In the genomic region with DNA sequence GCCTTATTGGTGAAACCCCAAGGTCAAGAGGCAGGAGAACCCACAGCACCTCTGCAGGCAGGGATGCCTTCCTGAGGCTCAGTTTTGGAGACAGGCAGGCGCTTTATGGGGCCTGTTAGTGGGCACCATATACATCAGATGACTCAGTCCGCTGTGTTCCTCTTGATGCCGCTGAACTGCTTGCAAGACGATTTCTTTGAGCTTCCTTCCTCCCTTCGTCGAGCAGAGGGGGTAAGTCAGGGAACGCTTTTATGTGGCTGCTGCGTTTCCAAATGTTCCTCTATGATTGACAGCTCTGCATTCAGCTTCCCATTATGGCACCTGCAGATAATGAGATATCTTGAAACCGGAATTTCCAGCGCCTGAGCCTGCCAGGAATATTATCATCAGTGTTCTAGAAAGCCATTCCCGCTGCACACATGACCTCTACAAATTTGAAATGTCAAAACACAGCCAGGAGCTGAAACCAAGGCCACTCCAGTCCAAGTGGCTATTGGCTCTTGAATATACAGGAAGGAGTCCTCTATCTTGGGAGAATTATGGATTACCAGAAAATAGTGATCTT, we compare ENCODE assay signal across 15 cellular contexts.
DNase-seq lines count a peak whose midpoint lies in the region; ATAC-seq and TF ChIP-seq lines count a peak whose summit lies in the region.
"Had no signal": no experiment of that assay in that cellular context is flagged by ENCODE, and none has a peak within 500 bp of the region (broad histone marks: within the 10 kb centered on the region; RNA-seq: fewer than 3 reads in every experiment).

No MANE protein-coding gene starts in this region.

- H3K23ac ChIP-seq in mesenchymal stem cell (ENCODE audit: low read length in 2 of 2), result no peak overlapping the region

- no peak overlapping the region for H2AFZ ChIP-seq in mesenchymal stem cell (ENCODE audit: low read depth, low read length)

- H3K4ac ChIP-seq in mesenchymal stem cell (ENCODE audit: low read depth in 1 of 2, low read length in 2 of 2), result no peak overlapping the region

- H3K79me1 ChIP-seq in mesenchymal stem cell (replicated peaks; ENCODE audit: low read length, poor library complexity, severe bottlenecking), result no peaks in the 10 kb centered on the region

- H3K4me1 ChIP-seq in heart right ventricle (peaks cover 0 to 39% (median 13%) of the 10 kb centered on the region in 9 donors), mesenchymal stem cell (ENCODE audit: control insufficient read depth, insufficient read depth, low read depth, low read length) (no peaks in the 10 kb centered on the region), esophagus squamous epithelium (no peaks in the 10 kb centered on the region)

- no peak overlapping the region for H3K18ac ChIP-seq in mesenchymal stem cell (ENCODE audit: low read depth in 1 of 2, low read length in 2 of 2)

- intact Hi-C loops in Right ventricle myocardium superior (cut with DNase I) (no loop called here), cardiac septum (cut with DNase I) (no loop called here), heart right ventricle (cut with DNase I) (no loop called here), esophagus squamous epithelium (cut with DNase I) (no loop called here)

- H2BK15ac ChIP-seq in mesenchymal stem cell (ENCODE audit: low read depth, poor library complexity, severe bottlenecking), result no peak overlapping the region

- no peak overlapping the region for H3K4me2 ChIP-seq in mesenchymal stem cell (ENCODE audit: low read length, poor library complexity, severe bottlenecking)
- H3K4me2 ChIP-seq: KMS-11 had no signal

- H2BK12ac ChIP-seq in mesenchymal stem cell (ENCODE audit: low read length in 2 of 2), result no peak overlapping the region

- H2BK5ac ChIP-seq in mesenchymal stem cell (ENCODE audit: low read depth, low read length, poor library complexity, severe bottlenecking), result no peak overlapping the region

- TF ChIP-seq CTCF in heart right ventricle (IDR thresholded peaks at IDR 0.05) (no peak), GM13976 (IDR thresholded peaks at IDR 0.05; ENCODE audit: borderline replicate concordance, control extremely low read depth, extremely low read depth, insufficient read depth, missing control alignments) (no peak), esophagus squamous epithelium (IDR thresholded peaks at IDR 0.05) (no peak)

- peak overlapping the region; percentile 23 for H2BK120ac ChIP-seq in mesenchymal stem cell (ENCODE audit: low read depth, low read length)

- in situ Hi-C loops in GM13976 (cut with MboI; ENCODE audit: low sequenced_read_pairs, unreplicated experiment), result no loop called here

- H3K4me3 ChIP-seq in heart right ventricle, result no peak overlapping the region
- no peak overlapping the region for H3K4me3 ChIP-seq in mesenchymal stem cell (ENCODE audit: insufficient read depth in 1 of 2, low read depth in 1 of 2, low read length in 2 of 2)
- H3K4me3 ChIP-seq in esophagus squamous epithelium, result no peak overlapping the region

- H4K91ac ChIP-seq in mesenchymal stem cell (ENCODE audit: low read length), result no peak overlapping the region

- peak overlapping the region in 5 of 10 donors; percentile 14 to 70 (median 48) for H3K27ac ChIP-seq in heart right ventricle
- H3K27ac ChIP-seq in mesenchymal stem cell (ENCODE audit: low read length, poor library complexity, severe bottlenecking), result no peak overlapping the region
- peak overlapping the region in 1 of 4 donors; percentile 28 for H3K27ac ChIP-seq in esophagus squamous epithelium
- H3K27ac ChIP-seq: KMS-11 had no signal

- peak; percentile 84 for ATAC-seq in Right ventricle myocardium superior (ENCODE audit: poor library complexity)
- ATAC-seq in heart right ventricle, result peak in 7 of 8 donors; percentile 51 to 90 (median 68)
- ATAC-seq in GM19397 (IDR thresholded peaks at IDR 0.05; ENCODE audit: unreplicated experiment), result no peak
- ATAC-seq: HCT116 had no signal

- no peak overlapping the region for H4K8ac ChIP-seq in mesenchymal stem cell (ENCODE audit: low read length)

- H3K9ac ChIP-seq in mesenchymal stem cell (ENCODE audit: low read length), result no peak overlapping the region
- H3K9ac ChIP-seq: KMS-11 had no signal

- DNase-seq in Right ventricle myocardium superior (no peak), cardiac septum (ENCODE audit: low spot score) (no peak), heart right ventricle (peak in 1 of 2 donors; percentile 34), mesenchymal stem cell (no peak), GM13976 (ENCODE audit: low spot score) (no peak), esophagus squamous epithelium (lab: John Stamatoyannopoulos, UW) (no peak)
- DNase-seq: IMR-90, NCI-H1105, NCI-H2029 treated with DMSO at 0.1 percent for 48 hours, NCI-H446, NCI-H526, SHP77 had no signal

- H3K36me3 ChIP-seq in heart right ventricle, result no peaks in the 10 kb centered on the region
- H3K36me3 ChIP-seq in mesenchymal stem cell (ENCODE audit: control insufficient read depth in 1 of 2, insufficient read depth in 2 of 2, low read depth in 1 of 2, low read length in 2 of 2), result no peaks in the 10 kb centered on the region
- no peaks in the 10 kb centered on the region for H3K36me3 ChIP-seq in esophagus squamous epithelium

- no peak overlapping the region for H2AK5ac ChIP-seq in mesenchymal stem cell (ENCODE audit: low read length, severe bottlenecking)

- TF ChIP-seq POLR2A in esophagus squamous epithelium (IDR thresholded peaks at IDR 0.05), result no peak

- H3K27me3 ChIP-seq in heart right ventricle, result no peaks in the 10 kb centered on the region
- H3K27me3 ChIP-seq in mesenchymal stem cell (ENCODE audit: control insufficient read depth in 1 of 2, insufficient read depth in 1 of 2, low read length in 2 of 2), result no peaks in the 10 kb centered on the region
- no peaks in the 10 kb centered on the region for H3K27me3 ChIP-seq in esophagus squamous epithelium

- H3K9me3 ChIP-seq in heart right ventricle (no peaks in the 10 kb centered on the region), mesenchymal stem cell (ENCODE audit: control insufficient read depth, low read length) (no peaks in the 10 kb centered on the region), esophagus squamous epithelium (no peaks in the 10 kb centered on the region)

- no peak overlapping the region for H3K14ac ChIP-seq in mesenchymal stem cell (ENCODE audit: low read length in 2 of 2)

- WGBS in heart right ventricle, 2 donors, result 40 to 47% methylated on average over 11 of the region's 11 CpGs
- WGBS in mesenchymal stem cell, result 89% methylated on average over 10 of the region's 11 CpGs
- WGBS in esophagus squamous epithelium, 2 donors, result 65 to 77% methylated on average over 10 to 11 of the region's 11 CpGs
